ENCODE assay signal across 21 cellular contexts in genomic region chr10:3287566-3288445, GRCh38.
DNase-seq lines count a peak whose midpoint lies in the region; ATAC-seq and TF ChIP-seq lines count a peak whose summit lies in the region.
"Had no signal": no experiment of that assay in that cellular context is flagged by ENCODE, and none has a peak within 500 bp of the region (broad histone marks: within the 10 kb centered on the region; RNA-seq: fewer than 3 reads in every experiment).

No MANE protein-coding gene starts in this region.

- H3K36me3 ChIP-seq in Karpas-422 (ENCODE audit: insufficient read depth, low read length) (no peaks in the 10 kb centered on the region), lower lobe of right lung (no peaks in the 10 kb centered on the region)
- H3K36me3 ChIP-seq: esophagus squamous epithelium, tibial artery had no signal

- H3K27ac ChIP-seq in VCaP, result peak overlapping the region; percentile 82
- H3K27ac ChIP-seq in Karpas-422 (ENCODE audit: low read length), result no peak overlapping the region
- H3K27ac ChIP-seq in lower lobe of right lung, result no peak overlapping the region
- H3K27ac ChIP-seq: esophagus squamous epithelium, tibial artery had no signal

- no peaks in the 10 kb centered on the region for H3K79me2 ChIP-seq in Karpas-422 (ENCODE audit: low read length)

- POLR2A ChIA-PET in GM10248 (lab: Yijun Ruan, JAX), result no interaction called here

- H3K4me1 ChIP-seq in Karpas-422 (ENCODE audit: low read length), result no peaks in the 10 kb centered on the region
- no peaks in the 10 kb centered on the region for H3K4me1 ChIP-seq in lower lobe of right lung
- H3K4me1 ChIP-seq: esophagus squamous epithelium had no signal

- no peak overlapping the region for H2AFZ ChIP-seq in Karpas-422 (ENCODE audit: low read length)

- no peak overlapping the region for H3K4me2 ChIP-seq in Karpas-422 (ENCODE audit: low read depth, low read length, poor library complexity, severe bottlenecking)

- H3K4me3 ChIP-seq in Karpas-422 (ENCODE audit: low read length) (no peak overlapping the region), lower lobe of right lung (no peak overlapping the region)
- H3K4me3 ChIP-seq: esophagus squamous epithelium, lung, tibial artery had no signal

- CTCF ChIA-PET in GM10248 (lab: Yijun Ruan, JAX), result no interaction called here

- H3K4me3 Mint-ChIP-seq in osteocyte (ENCODE audit: unreplicated experiment), result no peak overlapping the region
- H3K4me3 Mint-ChIP-seq: activated B cell treated with CpG ODN at 0.5 μM for 24 hours; B cell; naive thymus-derived CD8-positive, alpha-beta T cell had no signal

- H3K9me3 Mint-ChIP-seq in osteocyte (ENCODE audit: unreplicated experiment), result no peaks in the 10 kb centered on the region
- H3K9me3 Mint-ChIP-seq: activated B cell treated with CpG ODN at 0.5 μM for 24 hours; activated T-helper 2 cell treated with anti-CD3 and anti-CD28 coated beads, Interferon-gamma antibody, Interleukin-2, Interleukin-4, amounts not matched to agents 10 μg/mL and 5 μg/mL and 100 μg/mL, durations not matched to agents 14 hours and 24 hours and 36 hours; naive thymus-derived CD8-positive, alpha-beta T cell had no signal

- H3K9ac ChIP-seq in Karpas-422 (ENCODE audit: low read length), result no peak overlapping the region

- ATAC-seq in lower lobe of right lung, result no peak
- ATAC-seq: naive thymus-derived CD8-positive, alpha-beta T cell had no signal

- H3K27me3 Mint-ChIP-seq in osteocyte (ENCODE audit: unreplicated experiment), result peaks cover 17% of the 10 kb centered on the region

- no peaks in the 10 kb centered on the region for H3K9me3 ChIP-seq in Karpas-422 (ENCODE audit: low read length)
- no peaks in the 10 kb centered on the region for H3K9me3 ChIP-seq in lower lobe of right lung
- H3K9me3 ChIP-seq: esophagus squamous epithelium, tibial artery had no signal

- no peaks in the 10 kb centered on the region for H4K20me1 ChIP-seq in Karpas-422 (ENCODE audit: insufficient read depth, low read depth, low read length)

- no peak overlapping the region for H3K27ac Mint-ChIP-seq in osteocyte (ENCODE audit: unreplicated experiment)
- H3K27ac Mint-ChIP-seq: activated B cell treated with CpG ODN at 0.5 μM for 24 hours; activated T-helper 2 cell treated with anti-CD3 and anti-CD28 coated beads, Interferon-gamma antibody, Interleukin-2, Interleukin-4, amounts not matched to agents 10 μg/mL and 5 μg/mL and 100 μg/mL, durations not matched to agents 14 hours and 24 hours and 36 hours; B cell; naive thymus-derived CD8-positive, alpha-beta T cell; progenitor cell of endocrine pancreas had no signal

- no peaks in the 10 kb centered on the region for H3K4me1 Mint-ChIP-seq in osteocyte (ENCODE audit: unreplicated experiment)
- H3K4me1 Mint-ChIP-seq: activated B cell treated with CpG ODN at 0.5 μM for 24 hours; B cell; naive thymus-derived CD8-positive, alpha-beta T cell had no signal

- TF ChIP-seq CTCF in VCaP (conservative IDR thresholded peaks at IDR 0.05), result peak; percentile 53
- no peak for TF ChIP-seq CTCF in osteocyte (IDR thresholded peaks at IDR 0.05)
- no peak for TF ChIP-seq CTCF in GM10248 (IDR thresholded peaks at IDR 0.05; ENCODE audit: control extremely low read depth, extremely low read depth, low read depth, missing control alignments)
- no peak for TF ChIP-seq CTCF in lower lobe of right lung (IDR thresholded peaks at IDR 0.05)

- intact Hi-C loops in lower lobe of right lung (cut with DNase I), result no loop called here

- H3K36me3 Mint-ChIP-seq in osteocyte (ENCODE audit: unreplicated experiment), result no peaks in the 10 kb centered on the region
- H3K36me3 Mint-ChIP-seq: naive thymus-derived CD8-positive, alpha-beta T cell had no signal

- H3K27me3 ChIP-seq in Karpas-422 (ENCODE audit: low read length), result no peaks in the 10 kb centered on the region
- H3K27me3 ChIP-seq in lower lobe of right lung (ENCODE audit: low read depth), result no peaks in the 10 kb centered on the region
- H3K27me3 ChIP-seq: esophagus squamous epithelium, tibial artery had no signal

- peak; percentile 86 for DNase-seq in DMS53 treated with DMSO at 0.1 percent for 48 hours (lab: John Stamatoyannopoulos, UW; ENCODE audit: unreplicated experiment)
- peak; percentile 64 for DNase-seq in NCI-H2029 (lab: John Stamatoyannopoulos, UW)
- peak; percentile 81 for DNase-seq in osteocyte (ENCODE audit: extremely low spot score, unreplicated experiment)
- DNase-seq in Karpas-422, result no peak
- DNase-seq in GM10248 (ENCODE audit: extremely low spot score), result no peak
- no peak for DNase-seq in stimulated activated naive CD4-positive, alpha-beta T cell treated with Interleukin-2 at 50 U/mL for 16 hours (lab: John Stamatoyannopoulos, UW)
- no peak for DNase-seq in lower lobe of right lung
- DNase-seq: activated B cell treated with CpG ODN at 0.5 μM for 24 hours; activated CD8-positive, alpha-beta memory T cell treated with anti-CD3 and anti-CD28 coated beads for 24 hours; DMS79 treated with DMSO at 0.1 percent for 48 hours; esophagus squamous epithelium; naive thymus-derived CD8-positive, alpha-beta T cell; NCI-H1694 treated with DMSO at 0.1 percent for 48 hours; NK-92 treated with Interleukin-12 subunit alpha and Interleukin-12 subunit beta, amount 100 ng/mL, for 24 hours; T-helper 1 cell; tibial artery had no signal

- H3K9me2 ChIP-seq in Karpas-422 (replicated peaks; ENCODE audit: insufficient read depth, low read length), result no peaks in the 10 kb centered on the region

Comparison
In these comparisons a context has a peak if more than half of its experiments do, and no peak if none do; other contexts are left out.
1. DNase-seq: peak in DMS53 treated with DMSO at 0.1 percent for 48 hours (single experiment), NCI-H2029 (single experiment) and osteocyte (single experiment); none in Karpas-422 (single experiment), GM10248 (single experiment), stimulated activated naive CD4-positive, alpha-beta T cell treated with Interleukin-2 at 50 U/mL for 16 hours (single experiment) and lower lobe of right lung (single experiment).